In the genomic region with DNA sequence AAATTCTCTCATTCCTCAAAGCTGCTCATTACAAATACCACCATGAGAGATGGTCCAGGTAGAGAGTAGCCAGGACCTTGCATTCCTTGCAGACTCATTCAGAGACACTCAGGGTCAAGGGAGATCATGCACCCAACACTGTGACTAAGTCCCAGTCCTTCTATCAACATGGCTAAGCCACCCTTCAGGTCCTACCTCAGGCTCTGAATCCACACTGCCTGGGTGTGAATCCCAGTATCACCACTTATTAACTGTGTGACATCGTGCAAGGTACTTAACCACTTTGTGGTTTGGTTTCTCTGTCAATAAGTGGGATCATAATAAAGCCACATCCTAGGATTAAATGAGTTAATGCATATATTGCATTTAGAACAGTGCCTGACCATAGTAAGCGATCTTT, we compare ENCODE assay signal across 15 cellular contexts.
"Had no signal": no experiment of that assay in that cellular context is flagged by ENCODE, and none has a peak within 500 bp of the region (broad histone marks: within the 10 kb centered on the region; RNA-seq: fewer than 3 reads in every experiment).

No MANE protein-coding gene starts in this region.

- H3K4me3 Mint-ChIP-seq: naive B cell, nephron, type B pancreatic cell had no signal

- ATAC-seq: esophagus mucosa, gastrocnemius medialis, left colon, left ventricle myocardium superior, right lobe of liver had no signal

- H3K4me1 Mint-ChIP-seq: naive B cell, nephron had no signal

- H3K9me3 Mint-ChIP-seq: nephron, type B pancreatic cell had no signal

- H3K27ac Mint-ChIP-seq: naive B cell, nephron, type B pancreatic cell had no signal

- H3K27me3 Mint-ChIP-seq: naive B cell, type B pancreatic cell had no signal

- H3K36me3 Mint-ChIP-seq: naive B cell, type B pancreatic cell had no signal

- DNase-seq: effector memory CD4-positive, alpha-beta T cell; gastrocnemius medialis; left colon; left ventricle myocardium superior; mesenchymal stem cell; naive B cell; retina; right lobe of liver; stimulated activated CD4-positive, alpha-beta T cell treated with anti-CD3 and anti-CD28 coated beads, Interleukin-1b, Interleukin-23, amount 100 ng/mL, for 48 hours; stimulated activated CD4-positive, alpha-beta T cell treated with anti-CD3 and anti-CD28 coated beads, Interleukin-4, amount 100 ng/mL, for 24 hours; stimulated activated naive CD4-positive, alpha-beta T cell; thyroid gland had no signal
